In genomic region chr7:128845987-128846386, GRCh38 we compare ENCODE assay signal across 16 cellular contexts. TPM values are rescaled to one million over a fixed set of nuclear protein-coding genes. Genes with fewer than 3 reads are reported as not detected.
A peak's percentile ranks its signal among the peaks of the same experiment; 100 is the strongest.
DNase-seq lines count a peak whose midpoint lies in the region; ATAC-seq, FAIRE-seq and TF ChIP-seq lines count a peak whose summit lies in the region.
"Had no signal": no experiment of that assay in that cellular context is flagged by ENCODE, and none has a peak within 500 bp of the region (broad histone marks: within the 10 kb centered on the region; RNA-seq: fewer than 3 reads in every experiment).

No MANE protein-coding gene starts in this region.

- POLR2A ChIA-PET in K562 (lab: Yijun Ruan, JAX): interaction anchor here (0.9 to 5.1 kb wide), 4 partner anchors 10 to 15 kb away, joined by 4 to 47 read pairs (median 6); partner anchors contain the start of gene ATP6V1F

- H4K20me1 ChIP-seq in K562 (replicated peaks; ENCODE audit: control insufficient read depth, insufficient read depth, low read length): peaks cover 25% of the 10 kb centered on the region
- peaks cover 54% of the 10 kb centered on the region for H4K20me1 ChIP-seq in osteoblast (ENCODE audit: insufficient read depth, low read length)

- CTCF ChIA-PET in K562 (lab: Yijun Ruan, JAX; ENCODE audit: low intra/inter-chr PET ratio): no interaction called here

- no TSS peak for BruUV-seq in K562 (replicated peaks; lab: Mats Ljungman, UMichigan)

- no peak for TF ChIP-seq EP300 in K562 (IDR thresholded peaks at IDR 0.05; ENCODE audit: low read length)

- H3K4me2 ChIP-seq in K562 (ENCODE audit: insufficient read depth, low read length) (no peak overlapping the region), osteoblast (ENCODE audit: insufficient read depth, low read length) (no peak overlapping the region)
- H3K4me2 ChIP-seq: GM23338 had no signal

- H2AFZ ChIP-seq in K562 (ENCODE audit: low read depth, low read length) (no peak overlapping the region), osteoblast (ENCODE audit: low read length) (no peak overlapping the region)
- H2AFZ ChIP-seq: GM23338 had no signal

- no peak for FAIRE-seq in K562 (lab: Jason Lieb, UNC)
- FAIRE-seq: A204.1, GM12891 had no signal

- H3K9ac ChIP-seq in K562 (ENCODE audit: insufficient read depth in 1 of 2, low read depth in 2 of 2, low read length in 2 of 2): peak overlapping the region in 1 of 2 experiments; percentile 32; a peak in 1 of 4 replicates

- in situ Hi-C loops in K562 (cut with MboI): no loop called here

- H3K4me3 ChIP-seq in K562: no peak overlapping the region
- no peak overlapping the region for H3K4me3 ChIP-seq in osteoblast (ENCODE audit: insufficient read depth, low read length)
- no peak overlapping the region for H3K4me3 ChIP-seq in aorta (ENCODE audit: low read length in 2 of 2)
- H3K4me3 ChIP-seq: GM23338 had no signal

- H3K9me1 ChIP-seq in K562 (ENCODE audit: control insufficient read depth, insufficient read depth, low read length): peaks cover 10% of the 10 kb centered on the region

- DNase-seq in K562 (ENCODE audit: extremely low read depth in 1 of 4, low spot score in 3 of 4): no peak
- DNase-seq in osteoblast (ENCODE audit: insufficient read length, low spot score, missing footprints): peak; percentile 82
- peak; percentile 48 to 76 for DNase-seq in aorta
- DNase-seq in NCI-H2196 treated with DMSO at 0.1 percent for 48 hours (lab: John Stamatoyannopoulos, UW; ENCODE audit: unreplicated experiment): no peak
- no peak for DNase-seq in SHP77 (lab: John Stamatoyannopoulos, UW)
- DNase-seq: C1 segment of cervical spinal cord; CD4-positive, alpha-beta T cell; DMS79; H7 had no signal

- no peak overlapping the region for H3K27ac ChIP-seq in K562 (ENCODE audit: extremely low read depth, low read depth, low read length)
- H3K27ac ChIP-seq in osteoblast (ENCODE audit: low read depth, low read length): no peak overlapping the region
- H3K27ac ChIP-seq in aorta (ENCODE audit: low read depth in 1 of 2, low read length in 2 of 2): no peak overlapping the region
- H3K27ac ChIP-seq: HL-60 had no signal

- H3K27me3 ChIP-seq in K562 (ENCODE audit: control insufficient read depth in 2 of 2, insufficient read depth in 2 of 2, low read length in 2 of 2) (no peaks in the 10 kb centered on the region), osteoblast (ENCODE audit: insufficient read depth, low read length) (no peaks in the 10 kb centered on the region), aorta (ENCODE audit: control insufficient read depth in 1 of 2, insufficient read depth in 2 of 2, low read length in 1 of 2) (no peaks in the 10 kb centered on the region)

- TF ChIP-seq CTCF in K562 (IDR thresholded peaks at IDR 0.05 in 2 of 3, conservative IDR thresholded peaks at IDR 0.05 in 1 of 3; ENCODE audit: insufficient read depth in 2 of 3, low read depth in 1 of 3, low read length in 3 of 3): no peak
- TF ChIP-seq CTCF in osteoblast (IDR thresholded peaks at IDR 0.05; ENCODE audit: extremely low read depth, low read depth, low read length): no peak

- H3K4me1 ChIP-seq in K562 (replicated peaks in 1 of 2; ENCODE audit: control insufficient read depth in 2 of 2, insufficient read depth in 2 of 2, low read length in 2 of 2) (peaks cover 0 to 36% of the 10 kb centered on the region in 2 experiments; a peak in 2 of 5 replicates), osteoblast (ENCODE audit: insufficient read depth, low read length) (peaks cover 4% of the 10 kb centered on the region), aorta (ENCODE audit: control insufficient read depth in 1 of 2, insufficient read depth in 2 of 2, low read length in 2 of 2) (no peaks in the 10 kb centered on the region)

- H3K79me2 ChIP-seq in K562 (ENCODE audit: control insufficient read depth, insufficient read depth, low read length) (no peaks in the 10 kb centered on the region), osteoblast (ENCODE audit: insufficient read depth, low read length) (peaks cover 6% of the 10 kb centered on the region)

- peaks cover 100% of the 10 kb centered on the region; the same call in 2 of the 3 replicates for H3K36me3 ChIP-seq in K562 (ENCODE audit: control insufficient read depth, insufficient read depth, low read length)
- peaks cover 93% of the 10 kb centered on the region for H3K36me3 ChIP-seq in osteoblast (ENCODE audit: insufficient read depth, low read length)
- peaks cover 0 to 9% of the 10 kb centered on the region in 2 donors for H3K36me3 ChIP-seq in aorta (ENCODE audit: control insufficient read depth in 1 of 2, insufficient read depth in 2 of 2, low read length in 1 of 2)

- no peak for TF ChIP-seq POLR2A in K562 (conservative IDR thresholded peaks at IDR 0.05)

- WGBS in K562 (ENCODE audit: insufficient coverage, low coverage, missing lambda C conversion rate): 91% methylated on average over 18 of the region's 19 CpGs
- 83 to 86% methylated on average over 19 of the region's 19 CpGs for WGBS in aorta, 2 donors

- intact Hi-C loops in K562 (cut with micrococcal nuclease): no loop called here
- intact Hi-C loops in aorta (cut with DNase I): no loop called here

- TF ChIP-seq RAD21 in K562 (CRISPR knock-in tag; conservative IDR thresholded peaks at IDR 0.05 in 1 of 2, IDR thresholded peaks at IDR 0.05 in 1 of 2): no peak

- ATAC-seq in K562 (peak; percentile 3; the same call in 1 of the 3 replicates), aorta (ENCODE audit: low FRiP score) (no peak), HG02840 (IDR thresholded peaks at IDR 0.05; ENCODE audit: low FRiP score, unreplicated experiment) (no peak)
- ATAC-seq: GM23338 had no signal

- H3K9me3 ChIP-seq in K562 (replicated peaks; ENCODE audit: control insufficient read depth, insufficient read depth, low read depth, low read length) (no peaks in the 10 kb centered on the region), osteoblast (ENCODE audit: low read depth, low read length) (no peaks in the 10 kb centered on the region), aorta (ENCODE audit: control insufficient read depth, low read length) (no peaks in the 10 kb centered on the region)

RNA-seq across cellular contexts. Expression of gene FLNC, which starts 15.8 kb away (rescaled TPM):
- polyA plus RNA-seq in PFSK-1 (2012; ENCODE audit: insufficient read length, low read depth): 190 TPM
- total RNA-seq in K562 (2011; cell fraction: chromatin; rRNA removed; ENCODE audit: low replicate concordance): 62.5 and 206 TPM in 2 replicates
- total RNA-seq in K562 (2011; cell fraction: nucleolus; rRNA removed): 132 and 134 TPM in 2 replicates
- 72.1 and 81.0 TPM in 2 replicates for total RNA-seq in K562 (2011; cell fraction: nucleoplasm; rRNA removed)
- total RNA-seq in K562 (2014; rRNA removed) (60.7 and 94.5 TPM in 2 replicates), K562 (2014; rRNA removed; fragmentation: Illumina TruSeq; extraction: Trizol) (11.4 and 18.2 TPM in 2 replicates), K562 (2015; rRNA removed; fragmentation: Illumina TruSeq; extraction: Trizol) (28.8 and 33.3 TPM in 2 replicates), K562 (2021) (148 and 155 TPM in 2 replicates), osteoblast (93.7 and 130 TPM in 2 replicates), aorta (100 to 1,000 TPM; 135 to 245 TPM)
- polyA plus RNA-seq in K562 (2011; rRNA removed) (10.3 and 11.4 TPM in 2 replicates), K562 (2014; fragmentation: Illumina TruSeq; extraction: Trizol) (32.8 and 55.3 TPM in 2 replicates), K562 (2014; fragmentation: Nextera tagmentation; extraction: Ambion mirVana) (1 to 10 TPM in 1 of 2 experiments, under 1 TPM in 1; 0.90 to 1.1 TPM), K562 (2014; rRNA removed) (29.0 and 34.7 TPM in 2 replicates), aorta (10 to 100 TPM in 1 of 2 donors, 1 to 10 TPM in 1; 7.8 to 18.3 TPM)
- polyA plus RNA-seq in K562 (2011; cell fraction: cytosol; rRNA removed): 11.4 and 26.8 TPM in 2 replicates
- 58.5 and 126 TPM in 2 replicates for polyA plus RNA-seq in K562 (2011; cell fraction: nucleus; rRNA removed)
- 66.6 and 106 TPM in 2 replicates for polyA plus RNA-seq in K562 (2012)
- 15.1 and 41.9 TPM in 2 replicates for polyA minus RNA-seq in K562 (2011; rRNA and poly(A)+ RNA removed)
- polyA minus RNA-seq in K562 (2011; cell fraction: cytosol; rRNA and poly(A)+ RNA removed): 127 and 146 TPM in 2 replicates
- polyA minus RNA-seq in K562 (2011; cell fraction: nucleus; rRNA and poly(A)+ RNA removed): 53.1 and 53.6 TPM in 2 replicates
- total RNA-seq: B cell had no signal

RNA-seq across cellular contexts. Expression of gene ATP6V1F, which starts 16.7 kb away (rescaled TPM):
- polyA plus RNA-seq in PFSK-1 (2012; ENCODE audit: insufficient read length, low read depth): 291 TPM
- total RNA-seq in K562 (2011; cell fraction: chromatin; rRNA removed; ENCODE audit: low replicate concordance): 21.6 and 54.5 TPM in 2 replicates
- 72.7 and 74.7 TPM in 2 replicates for total RNA-seq in K562 (2011; cell fraction: nucleolus; rRNA removed)
- 70.9 and 89.2 TPM in 2 replicates for total RNA-seq in K562 (2011; cell fraction: nucleoplasm; rRNA removed)
- 265 and 341 TPM in 2 replicates for total RNA-seq in K562 (2014; rRNA removed)
- total RNA-seq in K562 (2014; rRNA removed; fragmentation: Illumina TruSeq; extraction: Trizol): 174 and 206 TPM in 2 replicates
- 332 and 336 TPM in 2 replicates for total RNA-seq in K562 (2015; rRNA removed; fragmentation: Illumina TruSeq; extraction: Trizol)
- total RNA-seq in K562 (2021): 378 and 393 TPM in 2 replicates
- 507 and 542 TPM in 2 replicates for polyA plus RNA-seq in K562 (2011; rRNA removed)
- 869 and 1,641 TPM in 2 replicates for polyA plus RNA-seq in K562 (2011; cell fraction: cytosol; rRNA removed)
- 256 and 267 TPM in 2 replicates for polyA plus RNA-seq in K562 (2011; cell fraction: nucleus; rRNA removed)
- polyA plus RNA-seq in K562 (2012): 454 and 820 TPM in 2 replicates
- polyA plus RNA-seq in K562 (2014; fragmentation: Illumina TruSeq; extraction: Trizol): 604 and 714 TPM in 2 replicates
- polyA plus RNA-seq in K562 (2014; fragmentation: Nextera tagmentation; extraction: Ambion mirVana): 1,000 to 10,000 TPM in 1 of 2 experiments, 100 to 1,000 TPM in 1; 733 to 1,123 TPM
- 568 and 645 TPM in 2 replicates for polyA plus RNA-seq in K562 (2014; rRNA removed)
- polyA minus RNA-seq in K562 (2011; rRNA and poly(A)+ RNA removed): 83.2 and 101 TPM in 2 replicates
- 93.9 and 97.2 TPM in 2 replicates for polyA minus RNA-seq in K562 (2011; cell fraction: cytosol; rRNA and poly(A)+ RNA removed)
- 35.3 and 68.5 TPM in 2 replicates for polyA minus RNA-seq in K562 (2011; cell fraction: nucleus; rRNA and poly(A)+ RNA removed)
- total RNA-seq in osteoblast: 91.9 and 95.2 TPM in 2 replicates
- 10 to 100 TPM; 83.7 to 84.8 TPM for total RNA-seq in aorta
- 100 to 1,000 TPM; 120 to 270 TPM for polyA plus RNA-seq in aorta

RNA-seq across cellular contexts. Expression of gene CCDC136, which starts 54.2 kb away (rescaled TPM):
- 13.3 TPM for polyA plus RNA-seq in PFSK-1 (2012; ENCODE audit: insufficient read length, low read depth)
- total RNA-seq in K562 (2011; cell fraction: chromatin; rRNA removed; ENCODE audit: low replicate concordance): 153 and 165 TPM in 2 replicates
- total RNA-seq in K562 (2011; cell fraction: nucleolus; rRNA removed): 88.4 and 89.7 TPM in 2 replicates
- total RNA-seq in K562 (2011; cell fraction: nucleoplasm; rRNA removed): 120 and 159 TPM in 2 replicates
- 17.0 and 23.5 TPM in 2 replicates for total RNA-seq in K562 (2014; rRNA removed)
- 15.3 and 18.8 TPM in 2 replicates for total RNA-seq in K562 (2014; rRNA removed; fragmentation: Illumina TruSeq; extraction: Trizol)
- 27.6 and 28.7 TPM in 2 replicates for total RNA-seq in K562 (2015; rRNA removed; fragmentation: Illumina TruSeq; extraction: Trizol)
- total RNA-seq in K562 (2021): 23.7 and 26.5 TPM in 2 replicates
- polyA plus RNA-seq in K562 (2011; rRNA removed): 40.2 and 45.0 TPM in 2 replicates
- polyA plus RNA-seq in K562 (2011; cell fraction: cytosol; rRNA removed): 12.2 and 20.3 TPM in 2 replicates
- polyA plus RNA-seq in K562 (2011; cell fraction: nucleus; rRNA removed): 165 and 172 TPM in 2 replicates
- polyA plus RNA-seq in K562 (2012): 30.6 and 53.3 TPM in 2 replicates
- 23.5 and 26.9 TPM in 2 replicates for polyA plus RNA-seq in K562 (2014; fragmentation: Illumina TruSeq; extraction: Trizol)
- 1 to 10 TPM; 2.4 TPM for polyA plus RNA-seq in K562 (2014; fragmentation: Nextera tagmentation; extraction: Ambion mirVana)
- 34.8 and 40.8 TPM in 2 replicates for polyA plus RNA-seq in K562 (2014; rRNA removed)
- polyA minus RNA-seq in K562 (2011; rRNA and poly(A)+ RNA removed): 31.9 and 36.9 TPM in 2 replicates
- polyA minus RNA-seq in K562 (2011; cell fraction: cytosol; rRNA and poly(A)+ RNA removed): 9.3 and 17.3 TPM in 2 replicates
- 47.4 and 54.8 TPM in 2 replicates for polyA minus RNA-seq in K562 (2011; cell fraction: nucleus; rRNA and poly(A)+ RNA removed)
- total RNA-seq in osteoblast: 7.2 and 10.0 TPM in 2 replicates
- 10 to 100 TPM; 18.3 to 29.5 TPM for total RNA-seq in aorta
- 1 to 10 TPM; 7.5 to 8.9 TPM for polyA plus RNA-seq in aorta

Comparison
In these comparisons a context has a peak if more than half of its experiments do, and no peak if none do; other contexts are left out.
1. DNase-seq: peak in osteoblast (single experiment) and aorta (2 of 2); none in K562 (0 of 4), NCI-H2196 treated with DMSO at 0.1 percent for 48 hours (single experiment) and SHP77 (0 of 2).